In genomic region chr19:47991191-47991808, GRCh38 we compare ENCODE assay signal across 32 cellular contexts. TPM values are rescaled to one million over a fixed set of nuclear protein-coding genes. Genes with fewer than 3 reads are reported as not detected.
"Had no signal": no experiment of that assay in that cellular context is flagged by ENCODE, and none has a peak within 500 bp of the region (broad histone marks: within the 10 kb centered on the region; RNA-seq: fewer than 3 reads in every experiment).

No MANE protein-coding gene starts in this region.

- H3K4me3 ChIP-seq: esophagus muscularis mucosa, heart right ventricle, lower lobe of right lung, prostate gland, right atrium auricular region, skin epidermis, spleen, testis, tibial artery had no signal

- DNase-seq: effector memory CD4-positive, alpha-beta T cell; foreskin keratinocyte; glutamatergic neuron; heart right ventricle; hippocampal formation; kidney glomerular epithelial cell; left colon; left ventricle myocardium superior; lower lobe of right lung; naive thymus-derived CD8-positive, alpha-beta T cell; nephron progenitor cell; nucleus accumbens; spleen; stimulated activated CD4-positive, alpha-beta T cell treated with anti-CD3 and anti-CD28 coated beads, Interleukin-4, amount 100 ng/mL, for 4 hours; stimulated activated naive CD8-positive, alpha-beta T cell treated with anti-CD3 and anti-CD28 coated beads, Interleukin-15, Interleukin-2, amounts not matched to agents 100 U/mL and 50 U/mL, for 24 hours; substantia nigra; testis; tibial artery had no signal

- ATAC-seq: foreskin keratinocyte; heart right ventricle; left colon; left ventricle myocardium superior; lower lobe of right lung; naive thymus-derived CD8-positive, alpha-beta T cell; stimulated activated memory B cell treated with anti-CD40 and anti-IgM and Interleukin-4, amounts not matched to agents 10 μg/mL and 1 μg/mL and 100 μg/mL, for 72 hours; stimulated activated naive CD8-positive, alpha-beta T cell treated with anti-CD3 and anti-CD28 coated beads, Interleukin-15, Interleukin-2, amounts not matched to agents 100 U/mL and 50 U/mL, for 24 hours had no signal

- FAIRE-seq: colon, endothelial cell of umbilical vein, islet of Langerhans had no signal

- H3K9me3 ChIP-seq: esophagus muscularis mucosa, heart right ventricle, lower lobe of right lung, prostate gland, right atrium auricular region, spleen, testis, tibial artery had no signal

- H3K4me1 ChIP-seq: esophagus muscularis mucosa, foreskin keratinocyte, heart right ventricle, lower lobe of right lung, prostate gland, right atrium auricular region, spleen, testis, tibial artery had no signal

- H3K36me3 ChIP-seq: esophagus muscularis mucosa, heart right ventricle, lower lobe of right lung, prostate gland, right atrium auricular region, spleen, tibial artery had no signal

- H3K27ac ChIP-seq: esophagus muscularis mucosa, foreskin keratinocyte, heart right ventricle, lower lobe of right lung, prostate gland, right atrium auricular region, skin epidermis, spleen, testis, tibial artery had no signal

- H3K27me3 ChIP-seq: right atrium auricular region, testis had no signal

RNA-seq across cellular contexts. Expression of gene BSPH1, which starts 0.7 kb away (rescaled TPM):
- total RNA-seq: endothelial cell of umbilical vein; epithelial cell of proximal tubule; esophagus muscularis mucosa; fibroblast of lung; foreskin keratinocyte; heart right ventricle; left colon; left ventricle myocardium superior; lower lobe of right lung; mesenteric fat pad; myocyte; naive thymus-derived CD8-positive, alpha-beta T cell; osteocyte; prostate gland; right atrium auricular region; spleen; urinary bladder had no signal
- polyA plus RNA-seq: endothelial cell of umbilical vein; fibroblast of lung; foreskin keratinocyte; heart right ventricle; naive thymus-derived CD8-positive, alpha-beta T cell; spleen; urinary bladder had no signal

RNA-seq across cellular contexts. Expression of gene ELSPBP1, which starts 3.1 kb away (rescaled TPM):
- total RNA-seq: endothelial cell of umbilical vein; epithelial cell of proximal tubule; esophagus muscularis mucosa; fibroblast of lung; foreskin keratinocyte; heart right ventricle; left colon; left ventricle myocardium superior; lower lobe of right lung; mesenteric fat pad; myocyte; naive thymus-derived CD8-positive, alpha-beta T cell; osteocyte; prostate gland; right atrium auricular region; spleen; urinary bladder had no signal
- polyA plus RNA-seq: endothelial cell of umbilical vein; fibroblast of lung; foreskin keratinocyte; heart right ventricle; naive thymus-derived CD8-positive, alpha-beta T cell; spleen; urinary bladder had no signal

RNA-seq across cellular contexts. Expression of gene CABP5, which starts 52.6 kb away (rescaled TPM):
- total RNA-seq: endothelial cell of umbilical vein; epithelial cell of proximal tubule; esophagus muscularis mucosa; fibroblast of lung; foreskin keratinocyte; heart right ventricle; left colon; left ventricle myocardium superior; lower lobe of right lung; mesenteric fat pad; myocyte; naive thymus-derived CD8-positive, alpha-beta T cell; osteocyte; prostate gland; right atrium auricular region; urinary bladder had no signal
- polyA plus RNA-seq: endothelial cell of umbilical vein; fibroblast of lung; foreskin keratinocyte; heart right ventricle; naive thymus-derived CD8-positive, alpha-beta T cell; urinary bladder had no signal
